16 cellular contexts compared by ENCODE assay signal in genomic region chr1:100512803-100513352, GRCh38. TPM values are rescaled to one million over a fixed set of nuclear protein-coding genes. Genes with fewer than 3 reads are reported as not detected.
A peak's percentile ranks its signal among the peaks of the same experiment; 100 is the strongest.
DNase-seq lines count a peak whose midpoint lies in the region; ATAC-seq lines count a peak whose summit lies in the region.
"Had no signal": no experiment of that assay in that cellular context is flagged by ENCODE, and none has a peak within 500 bp of the region (broad histone marks: within the 10 kb centered on the region; RNA-seq: fewer than 3 reads in every experiment).

No MANE protein-coding gene starts in this region.

- peaks cover 12% of the 10 kb centered on the region for H3K36me3 Mint-ChIP-seq in activated naive CD8-positive, alpha-beta T cell treated with anti-CD3 and anti-CD28 coated beads, Interleukin-2, amount 50 U/mL, for 24 hours (ENCODE audit: low read depth)
- H3K36me3 Mint-ChIP-seq in activated naive CD8-positive, alpha-beta T cell treated with anti-CD3 and anti-CD28 coated beads for 36 hours = peaks cover 6% of the 10 kb centered on the region

- ATAC-seq in activated naive CD8-positive, alpha-beta T cell treated with anti-CD3 and anti-CD28 coated beads, Interleukin-2, amount 50 U/mL, for 24 hours = peak; percentile 43
- ATAC-seq in GM18867 (IDR thresholded peaks at IDR 0.05; ENCODE audit: unreplicated experiment) (peak; percentile 76), HG02973 (IDR thresholded peaks at IDR 0.05; ENCODE audit: unreplicated experiment) (peak; percentile 78), GM19328 (IDR thresholded peaks at IDR 0.05; ENCODE audit: unreplicated experiment) (no peak), left cardiac atrium (no peak)
- ATAC-seq: A549, K562 had no signal

- H3K4me1 Mint-ChIP-seq in activated naive CD8-positive, alpha-beta T cell treated with anti-CD3 and anti-CD28 coated beads, Interleukin-2, amount 50 U/mL, for 24 hours = no peaks in the 10 kb centered on the region
- peaks cover 5% of the 10 kb centered on the region for H3K4me1 Mint-ChIP-seq in activated naive CD8-positive, alpha-beta T cell treated with anti-CD3 and anti-CD28 coated beads for 36 hours

- no peaks in the 10 kb centered on the region for H3K9me3 Mint-ChIP-seq in activated naive CD8-positive, alpha-beta T cell treated with anti-CD3 and anti-CD28 coated beads, Interleukin-2, amount 50 U/mL, for 24 hours
- no peaks in the 10 kb centered on the region for H3K9me3 Mint-ChIP-seq in activated naive CD8-positive, alpha-beta T cell treated with anti-CD3 and anti-CD28 coated beads for 36 hours
- H3K9me3 Mint-ChIP-seq: CD4-positive, alpha-beta memory T cell; HFFc6 had no signal

- DNase-seq in activated naive CD8-positive, alpha-beta T cell treated with anti-CD3 and anti-CD28 coated beads, Interleukin-2, amount 50 U/mL, for 24 hours = no peak
- no peak for DNase-seq in activated naive CD8-positive, alpha-beta T cell treated with anti-CD3 and anti-CD28 coated beads for 36 hours
- DNase-seq in left cardiac atrium (no peak), H4 (ENCODE audit: low spot score) (no peak)
- DNase-seq: BE2C; CD4-positive, alpha-beta memory T cell; DMS79; HCEC 1CT; HFFc6 had no signal

- intact Hi-C loops in left cardiac atrium (cut with DNase I) = no loop called here

- no peak overlapping the region for H3K4me3 Mint-ChIP-seq in activated naive CD8-positive, alpha-beta T cell treated with anti-CD3 and anti-CD28 coated beads, Interleukin-2, amount 50 U/mL, for 24 hours
- no peak overlapping the region for H3K4me3 Mint-ChIP-seq in activated naive CD8-positive, alpha-beta T cell treated with anti-CD3 and anti-CD28 coated beads for 36 hours
- H3K4me3 Mint-ChIP-seq: CD4-positive, alpha-beta memory T cell; HFFc6 had no signal

- no peak overlapping the region for H3K27ac Mint-ChIP-seq in activated naive CD8-positive, alpha-beta T cell treated with anti-CD3 and anti-CD28 coated beads, Interleukin-2, amount 50 U/mL, for 24 hours
- H3K27ac Mint-ChIP-seq in activated naive CD8-positive, alpha-beta T cell treated with anti-CD3 and anti-CD28 coated beads for 36 hours = no peak overlapping the region
- H3K27ac Mint-ChIP-seq: HFFc6 had no signal

- H3K27me3 Mint-ChIP-seq in activated naive CD8-positive, alpha-beta T cell treated with anti-CD3 and anti-CD28 coated beads, Interleukin-2, amount 50 U/mL, for 24 hours = no peaks in the 10 kb centered on the region
- H3K27me3 Mint-ChIP-seq in activated naive CD8-positive, alpha-beta T cell treated with anti-CD3 and anti-CD28 coated beads for 36 hours = no peaks in the 10 kb centered on the region
- H3K27me3 Mint-ChIP-seq: CD4-positive, alpha-beta memory T cell had no signal

RNA-seq across cellular contexts. Expression of gene GPR88, which starts 25.1 kb away (rescaled TPM):
- total RNA-seq in activated naive CD8-positive, alpha-beta T cell treated with anti-CD3 and anti-CD28 coated beads for 36 hours = under 1 TPM in 1 of 2 experiments, not detected in 1; 0.08 TPM
- under 1 TPM; 0.09 to 0.10 TPM for total RNA-seq in left cardiac atrium
- 0.04 TPM in 1 of 2 replicates, not detected in the other for total RNA-seq in H4 (2014; rRNA removed; shearing (Covaris generic))
- total RNA-seq: G401, H1, HFFc6, K562 had no signal

Comparison
In these comparisons a context has a peak if more than half of its experiments do, and no peak if none do; other contexts are left out.
1. ATAC-seq: peak in activated naive CD8-positive, alpha-beta T cell treated with anti-CD3 and anti-CD28 coated beads, Interleukin-2, amount 50 U/mL, for 24 hours (single experiment), GM18867 (single experiment) and HG02973 (single experiment); none in GM19328 (single experiment) and left cardiac atrium (0 of 2).